In genomic region chr15:88209111-88209510, GRCh38 we compare ENCODE assay signal across 7 cellular contexts. TPM values are rescaled to one million over a fixed set of nuclear protein-coding genes. Genes with fewer than 3 reads are reported as not detected.
"Had no signal": no experiment of that assay in that cellular context is flagged by ENCODE, and none has a peak within 500 bp of the region (broad histone marks: within the 10 kb centered on the region; RNA-seq: fewer than 3 reads in every experiment).

No MANE protein-coding gene starts in this region.

- DNase-seq: GDM1, GF-D8 had no signal

- ATAC-seq: GM12878 had no signal

- FAIRE-seq: G401.6, GM12878, GM12891, GM12892, GM18507 had no signal

- H3K4me3 ChIP-seq: GM12878 had no signal

RNA-seq across cellular contexts. Expression of gene NTRK3, which starts 47.4 kb away (rescaled TPM):
- total RNA-seq: GM12878 had no signal
